ENCODE assay signal across 9 cellular contexts in the genomic region with DNA sequence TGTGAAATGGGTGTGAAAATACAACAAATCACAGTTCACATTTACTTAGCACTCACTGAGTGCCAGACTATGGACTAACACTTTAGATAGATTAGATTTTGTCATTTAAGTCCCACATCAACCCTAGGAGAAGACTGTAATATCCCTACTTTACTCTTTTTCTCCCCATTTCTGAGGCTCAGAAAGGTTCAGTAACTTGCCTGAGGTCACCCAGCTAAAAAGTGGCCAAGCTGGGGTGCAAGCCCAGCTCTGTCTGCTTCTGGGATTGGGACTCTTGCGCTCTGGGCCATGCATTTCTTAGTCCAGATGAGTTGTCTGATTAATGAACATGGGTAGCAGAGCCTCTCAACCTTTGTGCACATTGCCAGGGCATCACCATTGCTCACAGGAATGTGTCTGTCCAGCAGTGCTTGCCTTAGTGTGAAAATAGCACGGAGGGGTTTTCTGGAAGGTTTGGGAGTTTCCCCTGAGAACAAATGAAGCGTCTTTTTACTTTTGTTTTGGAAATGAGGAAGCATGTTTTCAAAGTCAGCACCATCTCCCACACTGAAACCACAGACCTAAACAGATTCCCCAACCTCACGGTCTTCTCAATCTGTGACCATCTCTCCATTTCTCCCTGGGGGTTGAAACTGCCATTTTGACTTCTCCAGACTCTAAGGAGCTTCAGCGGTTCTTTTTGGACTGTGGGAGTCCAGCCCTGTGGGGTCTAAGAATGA. TPM values are rescaled to one million over a fixed set of nuclear protein-coding genes. Genes with fewer than 3 reads are reported as not detected.
DNase-seq lines count a peak whose midpoint lies in the region; ATAC-seq, FAIRE-seq and TF ChIP-seq lines count a peak whose summit lies in the region.
"Had no signal": no experiment of that assay in that cellular context is flagged by ENCODE, and none has a peak within 500 bp of the region (broad histone marks: within the 10 kb centered on the region; RNA-seq: fewer than 3 reads in every experiment).

No MANE protein-coding gene starts in this region.

- H2AFZ ChIP-seq in fibroblast of lung (ENCODE audit: low read length) = peak overlapping the region; percentile 43

- no peaks in the 10 kb centered on the region for H4K20me1 ChIP-seq in fibroblast of lung (ENCODE audit: control insufficient read depth, extremely low read depth, insufficient read depth, low read length)

- H3K27me3 Mint-ChIP-seq in stimulated activated naive CD8-positive, alpha-beta T cell treated with anti-CD3 and anti-CD28 coated beads, Interleukin-15, amount 100 ng/mL, for 72 hours = peaks cover 9% of the 10 kb centered on the region

- H3K4me1 Mint-ChIP-seq in stimulated activated naive CD8-positive, alpha-beta T cell treated with anti-CD3 and anti-CD28 coated beads, Interleukin-15, amount 100 ng/mL, for 72 hours = peaks cover 28% of the 10 kb centered on the region
- H3K4me1 Mint-ChIP-seq: activated naive CD8-positive, alpha-beta T cell treated with anti-CD3 and anti-CD28 coated beads, Interleukin-2, amount 10 ng/mL, durations not matched to agents 7 days and 5 days had no signal

- H3K4me3 ChIP-seq in GM06990 (replicated peaks; ENCODE audit: low read depth, low read length) (no peak overlapping the region), fibroblast of lung (replicated peaks in 1 of 4; ENCODE audit: control extremely low read depth in 1 of 4, insufficient read depth in 1 of 4, low read depth in 3 of 4, low read length in 4 of 4) (no peak overlapping the region)

- H3K27me3 ChIP-seq in GM06990 (replicated peaks; ENCODE audit: control insufficient read depth, insufficient read depth, low read length) = no peaks in the 10 kb centered on the region
- no peaks in the 10 kb centered on the region for H3K27me3 ChIP-seq in fibroblast of lung (ENCODE audit: control insufficient read depth, insufficient read depth, low read length)

- TF ChIP-seq CTCF in GM06990 (IDR thresholded peaks at IDR 0.05; ENCODE audit: insufficient read depth, low read length, poor library complexity, severe bottlenecking) (no peak), fibroblast of lung (conservative IDR thresholded peaks at IDR 0.05 in 1 of 2, IDR thresholded peaks at IDR 0.05 in 1 of 2; ENCODE audit: low read depth in 1 of 2, low read length in 2 of 2) (no peak)

- FAIRE-seq in urothelium cell line (lab: Jason Lieb, UNC) = no peak

- peak overlapping the region; percentile 35 for H3K4me2 ChIP-seq in fibroblast of lung (ENCODE audit: extremely low read depth, insufficient read depth, low read length)

- peak overlapping the region; percentile 22 for H3K27ac ChIP-seq in fibroblast of lung (ENCODE audit: insufficient read depth, low read length)

- peak; percentile 51 for DNase-seq in GM06990 (ENCODE audit: extremely low read depth, insufficient read length)
- DNase-seq in M059J (ENCODE audit: low read depth) = peak; percentile 76
- DNase-seq in fibroblast of lung (ENCODE audit: low read depth in 2 of 2) = peak; percentile 36 to 89
- peak in 1 of 2 donors; percentile 10 for DNase-seq in stimulated activated naive CD8-positive, alpha-beta T cell treated with anti-CD3 and anti-CD28 coated beads, Interleukin-15, amount 100 ng/mL, for 72 hours
- no peak for DNase-seq in stimulated activated CD4-positive, alpha-beta T cell treated with anti-CD3 and anti-CD28 coated beads, Interleukin-12 subunit alpha, Interleukin-12 subunit beta, amount 100 ng/mL, for 4 hours
- no peak for DNase-seq in urothelium cell line (ENCODE audit: low spot score)
- DNase-seq in DMS153 treated with DMSO at 0.1 percent for 48 hours (lab: John Stamatoyannopoulos, UW; ENCODE audit: unreplicated experiment) = no peak
- DNase-seq: activated naive CD8-positive, alpha-beta T cell treated with anti-CD3 and anti-CD28 coated beads, Interleukin-2, amount 10 ng/mL, durations not matched to agents 7 days and 5 days had no signal

- H3K4me3 Mint-ChIP-seq in stimulated activated naive CD8-positive, alpha-beta T cell treated with anti-CD3 and anti-CD28 coated beads, Interleukin-15, amount 100 ng/mL, for 72 hours = peak overlapping the region; percentile 9 to 41
- H3K4me3 Mint-ChIP-seq: activated naive CD8-positive, alpha-beta T cell treated with anti-CD3 and anti-CD28 coated beads, Interleukin-2, amount 10 ng/mL, durations not matched to agents 7 days and 5 days had no signal

- peaks cover 18% of the 10 kb centered on the region for H3K4me1 ChIP-seq in fibroblast of lung (ENCODE audit: control insufficient read depth, extremely low read depth, insufficient read depth, low read length)

- H3K9me3 ChIP-seq in fibroblast of lung (ENCODE audit: control insufficient read depth, insufficient read depth, low read depth, low read length) = no peaks in the 10 kb centered on the region

- H3K79me2 ChIP-seq in fibroblast of lung (ENCODE audit: control insufficient read depth, insufficient read depth, low read length) = no peaks in the 10 kb centered on the region

- peak; percentile 72 for ATAC-seq in GM21515 (IDR thresholded peaks at IDR 0.05; ENCODE audit: unreplicated experiment)
- peak; percentile 47 for ATAC-seq in stimulated activated naive CD8-positive, alpha-beta T cell treated with anti-CD3 and anti-CD28 coated beads, Interleukin-15, amount 100 ng/mL, for 72 hours

- H3K27ac Mint-ChIP-seq in stimulated activated naive CD8-positive, alpha-beta T cell treated with anti-CD3 and anti-CD28 coated beads, Interleukin-15, amount 100 ng/mL, for 72 hours = peak overlapping the region; percentile 14 to 40
- H3K27ac Mint-ChIP-seq: activated naive CD8-positive, alpha-beta T cell treated with anti-CD3 and anti-CD28 coated beads, Interleukin-2, amount 10 ng/mL, durations not matched to agents 7 days and 5 days had no signal

- no peaks in the 10 kb centered on the region for H3K36me3 ChIP-seq in GM06990 (ENCODE audit: control insufficient read depth, insufficient read depth, low read length)
- H3K36me3 ChIP-seq in fibroblast of lung (ENCODE audit: control insufficient read depth, insufficient read depth, low read length) = no peaks in the 10 kb centered on the region

- H3K9ac ChIP-seq in fibroblast of lung (ENCODE audit: insufficient read depth, low read length) = no peak overlapping the region

- no peaks in the 10 kb centered on the region for H3K9me3 Mint-ChIP-seq in stimulated activated naive CD8-positive, alpha-beta T cell treated with anti-CD3 and anti-CD28 coated beads, Interleukin-15, amount 100 ng/mL, for 72 hours
- H3K9me3 Mint-ChIP-seq: activated naive CD8-positive, alpha-beta T cell treated with anti-CD3 and anti-CD28 coated beads, Interleukin-2, amount 10 ng/mL, durations not matched to agents 7 days and 5 days had no signal

RNA-seq across cellular contexts. Expression of gene NRP2, which starts 31.9 kb away (rescaled TPM):
- 62.0 and 84.6 TPM in 2 replicates for total RNA-seq in M059J (2014; rRNA removed; shearing (Covaris generic))
- total RNA-seq in fibroblast of lung = 22.9 and 28.7 TPM in 2 replicates
- 16.6 and 23.9 TPM in 2 replicates for polyA plus RNA-seq in fibroblast of lung
- 12.5 and 15.7 TPM in 2 replicates for polyA plus RNA-seq in fibroblast of lung (2012)
- 77.2 and 77.3 TPM in 2 replicates for polyA minus RNA-seq in fibroblast of lung (ENCODE audit: low replicate concordance)

Comparison
In these comparisons a context has a peak if more than half of its experiments do, and no peak if none do; other contexts are left out.
1. DNase-seq: peak in GM06990 (single experiment), M059J (single experiment) and fibroblast of lung (2 of 2); none in stimulated activated CD4-positive, alpha-beta T cell treated with anti-CD3 and anti-CD28 coated beads, Interleukin-12 subunit alpha, Interleukin-12 subunit beta, amount 100 ng/mL, for 4 hours (single experiment), urothelium cell line (single experiment) and DMS153 treated with DMSO at 0.1 percent for 48 hours (single experiment).